ENCODE assay signal across 24 cellular contexts in genomic region chr9:136856078-136856474, GRCh38. TPM values are rescaled to one million over a fixed set of nuclear protein-coding genes. Genes with fewer than 3 reads are reported as not detected.
A peak's percentile ranks its signal among the peaks of the same experiment; 100 is the strongest.
DNase-seq lines count a peak whose midpoint lies in the region; ATAC-seq and TF ChIP-seq lines count a peak whose summit lies in the region.
"Had no signal": no experiment of that assay in that cellular context is flagged by ENCODE, and none has a peak within 500 bp of the region (broad histone marks: within the 10 kb centered on the region; RNA-seq: fewer than 3 reads in every experiment).

No MANE protein-coding gene starts in this region.

- H2AFZ ChIP-seq in osteoblast (ENCODE audit: low read length): no peak overlapping the region

- no peak for TF ChIP-seq CTCF in osteoblast (IDR thresholded peaks at IDR 0.05; ENCODE audit: extremely low read depth, low read depth, low read length)
- TF ChIP-seq CTCF in gastroesophageal sphincter (IDR thresholded peaks at IDR 0.05): no peak

- peaks cover 10% of the 10 kb centered on the region for H4K20me1 ChIP-seq in osteoblast (ENCODE audit: insufficient read depth, low read length)

- CTCF ChIA-PET in activated CD8-positive, alpha-beta memory T cell treated with anti-CD3 and anti-CD28 coated beads, Interleukin-2, amount 10 ng/mL, durations not matched to agents 7 days and 5 days (lab: Charles Lee): interaction anchor here (0.6 to 0.7 kb wide), 2 partner anchors 14 to 208 kb away, joined by 3 read pairs; partner anchors contain the start of gene AJM1

- H3K4me2 ChIP-seq in osteoblast (ENCODE audit: insufficient read depth, low read length): no peak overlapping the region

- H3K36me3 Mint-ChIP-seq in activated CD8-positive, alpha-beta memory T cell treated with anti-CD3 and anti-CD28 coated beads, Interleukin-2, amount 10 ng/mL, durations not matched to agents 7 days and 5 days: no peaks in the 10 kb centered on the region
- H3K36me3 Mint-ChIP-seq: activated naive CD4-positive, alpha-beta T cell treated with anti-CD3 and anti-CD28 coated beads, Interleukin-2, amount 50 U/mL, for 24 hours; natural killer cell treated with Interleukin-12 subunit alpha and Interleukin-12 subunit beta and Interleukin-15 and Interleukin-18, amount 100 ng/mL, for 72 hours; type B pancreatic cell had no signal

- H3K79me2 ChIP-seq in osteoblast (ENCODE audit: insufficient read depth, low read length): no peaks in the 10 kb centered on the region

- no peaks in the 10 kb centered on the region for H3K4me1 Mint-ChIP-seq in activated CD8-positive, alpha-beta memory T cell treated with anti-CD3 and anti-CD28 coated beads, Interleukin-2, amount 10 ng/mL, durations not matched to agents 7 days and 5 days
- H3K4me1 Mint-ChIP-seq: activated naive CD4-positive, alpha-beta T cell treated with anti-CD3 and anti-CD28 coated beads, Interleukin-2, amount 50 U/mL, for 24 hours; CD8-positive, alpha-beta memory T cell had no signal

- no peak for ATAC-seq in activated CD8-positive, alpha-beta memory T cell treated with anti-CD3 and anti-CD28 coated beads, Interleukin-2, amount 10 ng/mL, durations not matched to agents 7 days and 5 days
- ATAC-seq in gastroesophageal sphincter: no peak
- ATAC-seq in GM21576 (IDR thresholded peaks at IDR 0.05; ENCODE audit: unreplicated experiment): no peak
- ATAC-seq: natural killer cell treated with Interleukin-12 subunit alpha and Interleukin-12 subunit beta and Interleukin-15 and Interleukin-18, amount 100 ng/mL, for 72 hours had no signal

- no peaks in the 10 kb centered on the region for H3K27me3 Mint-ChIP-seq in activated CD8-positive, alpha-beta memory T cell treated with anti-CD3 and anti-CD28 coated beads, Interleukin-2, amount 10 ng/mL, durations not matched to agents 7 days and 5 days
- H3K27me3 Mint-ChIP-seq: activated naive CD4-positive, alpha-beta T cell treated with anti-CD3 and anti-CD28 coated beads, Interleukin-2, amount 50 U/mL, for 24 hours; CD8-positive, alpha-beta memory T cell; natural killer cell treated with Interleukin-12 subunit alpha and Interleukin-12 subunit beta and Interleukin-15 and Interleukin-18, amount 100 ng/mL, for 72 hours; type B pancreatic cell had no signal

- peak; percentile 52 for DNase-seq in activated CD8-positive, alpha-beta memory T cell treated with anti-CD3 and anti-CD28 coated beads, Interleukin-2, amount 50 U/mL, for 48 hours
- no peak for DNase-seq in activated CD8-positive, alpha-beta memory T cell treated with anti-CD3 and anti-CD28 coated beads, Interleukin-2, amount 10 ng/mL, durations not matched to agents 7 days and 5 days
- DNase-seq in islet precursor cell (peak; percentile 52), osteoblast (ENCODE audit: insufficient read length, low spot score, missing footprints) (peak; percentile 65), HUDEP-2 (lab: John Stamatoyannopoulos, UW; ENCODE audit: unreplicated experiment in 76 of 76) (no peak)
- DNase-seq: activated CD4-positive, alpha-beta T cell treated with anti-CD3 and anti-CD28 coated beads for 4 hours; caudate nucleus; dermis blood vessel endothelial cell; GDM1; Kasumi-1; kidney glomerular epithelial cell; midbrain; NCI-H1694 treated with DMSO at 0.1 percent for 48 hours; NCI-H2171; NCI-H510A treated with DMSO at 0.1 percent for 48 hours had no signal

- no peaks in the 10 kb centered on the region for H3K9me3 Mint-ChIP-seq in activated CD8-positive, alpha-beta memory T cell treated with anti-CD3 and anti-CD28 coated beads, Interleukin-2, amount 10 ng/mL, durations not matched to agents 7 days and 5 days (ENCODE audit: low read depth)
- H3K9me3 Mint-ChIP-seq: activated naive CD4-positive, alpha-beta T cell treated with anti-CD3 and anti-CD28 coated beads, Interleukin-2, amount 50 U/mL, for 24 hours; activated T-helper 1 cell treated with anti-CD3 and anti-CD28 coated beads, Interleukin-12 subunit alpha, Interleukin-12 subunit beta, Interleukin-2, Interleukin-4 antibody, amounts not matched to agents 30 ng/mL and 10 ng/mL and 1 ng/mL, durations not matched to agents 14 hours and 24 hours and 36 hours; CD8-positive, alpha-beta memory T cell; natural killer cell treated with Interleukin-12 subunit alpha and Interleukin-12 subunit beta and Interleukin-15 and Interleukin-18, amount 100 ng/mL, for 72 hours; type B pancreatic cell had no signal

- H3K4me3 Mint-ChIP-seq in activated CD8-positive, alpha-beta memory T cell treated with anti-CD3 and anti-CD28 coated beads, Interleukin-2, amount 10 ng/mL, durations not matched to agents 7 days and 5 days: no peak overlapping the region
- H3K4me3 Mint-ChIP-seq: activated naive CD4-positive, alpha-beta T cell treated with anti-CD3 and anti-CD28 coated beads, Interleukin-2, amount 50 U/mL, for 24 hours; activated T-helper 1 cell treated with anti-CD3 and anti-CD28 coated beads, Interleukin-12 subunit alpha, Interleukin-12 subunit beta, Interleukin-2, Interleukin-4 antibody, amounts not matched to agents 30 ng/mL and 10 ng/mL and 1 ng/mL, durations not matched to agents 14 hours and 24 hours and 36 hours; CD8-positive, alpha-beta memory T cell; natural killer cell treated with Interleukin-12 subunit alpha and Interleukin-12 subunit beta and Interleukin-15 and Interleukin-18, amount 100 ng/mL, for 72 hours; type B pancreatic cell had no signal

- H3K9me3 ChIP-seq in HUES6 (ENCODE audit: control insufficient read depth, insufficient read depth, low read depth, low read length) (no peaks in the 10 kb centered on the region), osteoblast (ENCODE audit: low read depth, low read length) (no peaks in the 10 kb centered on the region), gastroesophageal sphincter (no peaks in the 10 kb centered on the region)
- H3K9me3 ChIP-seq: Peyer's patch had no signal

- H3K4me3 ChIP-seq in HUES6 (ENCODE audit: low read depth, low read length) (no peak overlapping the region), osteoblast (ENCODE audit: insufficient read depth, low read length) (no peak overlapping the region), gastroesophageal sphincter (no peak overlapping the region)
- H3K4me3 ChIP-seq: Peyer's patch had no signal

- peak overlapping the region; percentile 53; the same call in 1 of the 2 replicates for H3K27ac ChIP-seq in HUES6 (ENCODE audit: low read depth, low read length)
- H3K27ac ChIP-seq in osteoblast (ENCODE audit: low read depth, low read length): no peak overlapping the region
- H3K27ac ChIP-seq in gastroesophageal sphincter: no peak overlapping the region

- no CpG with 5 or more reads among the region's 14 CpGs for WGBS in gastroesophageal sphincter (ENCODE audit: low coverage in 1 of 2), 2 donors

- H3K27me3 ChIP-seq in HUES6 (ENCODE audit: control insufficient read depth, insufficient read depth, low read length): no peaks in the 10 kb centered on the region
- H3K27me3 ChIP-seq in osteoblast (ENCODE audit: insufficient read depth, low read length): no peaks in the 10 kb centered on the region
- H3K27me3 ChIP-seq in gastroesophageal sphincter: no peaks in the 10 kb centered on the region
- H3K27me3 ChIP-seq: Peyer's patch had no signal

- H3K9ac ChIP-seq in HUES6 (ENCODE audit: low read length): no peak overlapping the region

- H3K36me3 ChIP-seq in HUES6 (ENCODE audit: control insufficient read depth, insufficient read depth, low read length): peaks cover 24% of the 10 kb centered on the region
- peaks cover 6% of the 10 kb centered on the region for H3K36me3 ChIP-seq in osteoblast (ENCODE audit: insufficient read depth, low read length)
- H3K36me3 ChIP-seq in gastroesophageal sphincter: peaks cover 0 to 21% of the 10 kb centered on the region in 2 donors

- no peak overlapping the region for H3K27ac Mint-ChIP-seq in activated CD8-positive, alpha-beta memory T cell treated with anti-CD3 and anti-CD28 coated beads, Interleukin-2, amount 10 ng/mL, durations not matched to agents 7 days and 5 days
- H3K27ac Mint-ChIP-seq: activated naive CD4-positive, alpha-beta T cell treated with anti-CD3 and anti-CD28 coated beads, Interleukin-2, amount 50 U/mL, for 24 hours; activated T-helper 1 cell treated with anti-CD3 and anti-CD28 coated beads, Interleukin-12 subunit alpha, Interleukin-12 subunit beta, Interleukin-2, Interleukin-4 antibody, amounts not matched to agents 30 ng/mL and 10 ng/mL and 1 ng/mL, durations not matched to agents 14 hours and 24 hours and 36 hours; natural killer cell treated with Interleukin-12 subunit alpha and Interleukin-12 subunit beta and Interleukin-15 and Interleukin-18, amount 100 ng/mL, for 72 hours; type B pancreatic cell had no signal

- TF ChIP-seq EP300 in gastroesophageal sphincter (IDR thresholded peaks at IDR 0.05): no peak

- H3K4me1 ChIP-seq in HUES6 (ENCODE audit: control insufficient read depth, insufficient read depth, low read length) (no peaks in the 10 kb centered on the region), osteoblast (ENCODE audit: insufficient read depth, low read length) (peaks cover 11% of the 10 kb centered on the region), gastroesophageal sphincter (peaks cover 0 to 22% (median 4%) of the 10 kb centered on the region in 3 donors)

- TF ChIP-seq POLR2A in gastroesophageal sphincter (IDR thresholded peaks at IDR 0.05): no peak

RNA-seq across cellular contexts. Expression of gene MAMDC4, which starts 3.9 kb away (rescaled TPM):
- 10 to 100 TPM; 13.4 to 15.5 TPM for total RNA-seq in activated CD8-positive, alpha-beta memory T cell treated with anti-CD3 and anti-CD28 coated beads, Interleukin-2, amount 10 ng/mL, durations not matched to agents 7 days and 5 days
- total RNA-seq in osteoblast: 0.88 and 1.4 TPM in 2 replicates
- total RNA-seq in gastroesophageal sphincter: 1 to 10 TPM; 1.0 to 2.2 (median 1.8) TPM

RNA-seq across cellular contexts. Expression of gene PHPT1, which starts 6.9 kb away (rescaled TPM):
- 100 to 1,000 TPM in 1 of 2 experiments, 10 to 100 TPM in 1; 96.8 to 116 TPM for total RNA-seq in activated CD8-positive, alpha-beta memory T cell treated with anti-CD3 and anti-CD28 coated beads, Interleukin-2, amount 10 ng/mL, durations not matched to agents 7 days and 5 days
- total RNA-seq in osteoblast (54.2 and 59.0 TPM in 2 replicates), gastroesophageal sphincter (10 to 100 TPM; 33.7 to 63.5 (median 43.7) TPM)

RNA-seq across cellular contexts. Expression of gene EDF1, which starts 10.0 kb away (rescaled TPM):
- 100 to 1,000 TPM; 283 to 360 TPM for total RNA-seq in activated CD8-positive, alpha-beta memory T cell treated with anti-CD3 and anti-CD28 coated beads, Interleukin-2, amount 10 ng/mL, durations not matched to agents 7 days and 5 days
- 126 and 173 TPM in 2 replicates for total RNA-seq in osteoblast
- 100 to 1,000 TPM; 283 to 353 (median 323) TPM for total RNA-seq in gastroesophageal sphincter

RNA-seq across cellular contexts. Expression of gene AJM1, which starts 13.8 kb away (rescaled TPM):
- total RNA-seq in activated CD8-positive, alpha-beta memory T cell treated with anti-CD3 and anti-CD28 coated beads, Interleukin-2, amount 10 ng/mL, durations not matched to agents 7 days and 5 days: 1 to 10 TPM; 3.9 to 4.4 TPM
- total RNA-seq in osteoblast: 0.88 and 1.1 TPM in 2 replicates
- 10 to 100 TPM in 1 of 4 donors, 1 to 10 TPM in 3; 2.5 to 10.9 (median 5.7) TPM for total RNA-seq in gastroesophageal sphincter

RNA-seq across cellular contexts. Expression of gene TRAF2, which starts 30.2 kb away (rescaled TPM):
- total RNA-seq in activated CD8-positive, alpha-beta memory T cell treated with anti-CD3 and anti-CD28 coated beads, Interleukin-2, amount 10 ng/mL, durations not matched to agents 7 days and 5 days: 10 to 100 TPM; 58.4 to 67.6 TPM
- total RNA-seq in osteoblast: 6.2 and 6.8 TPM in 2 replicates
- total RNA-seq in gastroesophageal sphincter: 10 to 100 TPM in 2 of 4 donors, 1 to 10 TPM in 2; 3.8 to 17.1 (median 11.1) TPM

Comparison
In these comparisons a context has a peak if more than half of its experiments do, and no peak if none do; other contexts are left out.
1. DNase-seq: peak in activated CD8-positive, alpha-beta memory T cell treated with anti-CD3 and anti-CD28 coated beads, Interleukin-2, amount 50 U/mL, for 48 hours (single experiment), islet precursor cell (single experiment) and osteoblast (single experiment); none in activated CD8-positive, alpha-beta memory T cell treated with anti-CD3 and anti-CD28 coated beads, Interleukin-2, amount 10 ng/mL, durations not matched to agents 7 days and 5 days (single experiment) and HUDEP-2 (0 of 76).